1 cellular context compared by ENCODE assay signal in genomic region chr3:171286580-171287249, GRCh38.
TF ChIP-seq lines count a peak whose summit lies in the region.

No MANE protein-coding gene starts in this region.

TF ChIP-seq in GM12878, 131 proteins besides CTCF, POLR2A, EP300 and RAD21 (continued from another document and continues in another):
- TF ChIP-seq CUX1 (IDR thresholded peaks at IDR 0.05; ENCODE audit: insufficient replicate concordance, low read depth, low read length) (no peak), DPF2 (IDR thresholded peaks at IDR 0.05) (no peak), CREM (IDR thresholded peaks at IDR 0.05; ENCODE audit: low read depth) (0 out of 2 replicates have a peak, but pooled peaks have one; percentile 20), IRF5 (IDR thresholded peaks at IDR 0.05; ENCODE audit: borderline replicate concordance) (no peak), ATF2 (IDR thresholded peaks at IDR 0.05; ENCODE audit: low read length) (peak; percentile 73), HDAC2 (IDR thresholded peaks at IDR 0.05) (no peak), HCFC1 (IDR thresholded peaks at IDR 0.05; ENCODE audit: low read length) (no peak), CREB1 (IDR thresholded peaks at IDR 0.05; ENCODE audit: low read depth) (peak; percentile 49; the same call in 1 of the 2 replicates), FOXK2 (IDR thresholded peaks at IDR 0.05) (no peak), WRNIP1 (IDR thresholded peaks at IDR 0.05; ENCODE audit: borderline replicate concordance, low read depth, low read length) (no peak), TCF12 (IDR thresholded peaks at IDR 0.05; ENCODE audit: low read depth, low read length) (no peak), SPI1 (IDR thresholded peaks at IDR 0.05; ENCODE audit: borderline replicate concordance, insufficient read depth, low read depth, low read length) (no peak), HDAC6 (IDR thresholded peaks at IDR 0.05; ENCODE audit: unreplicated experiment) (no peak), BCLAF1 (IDR thresholded peaks at IDR 0.05) (no peak), RFX5 (IDR thresholded peaks at IDR 0.05; ENCODE audit: low read depth, low read length) (no peak), FOXM1 (IDR thresholded peaks at IDR 0.05; ENCODE audit: low read depth, low read length) (peak; percentile 77; the same call in 1 of the 2 replicates), IKZF1 (conservative IDR thresholded peaks at IDR 0.05) (no peak), ZBTB40 (IDR thresholded peaks at IDR 0.05; ENCODE audit: borderline replicate concordance) (no peak), ZNF592 (IDR thresholded peaks at IDR 0.05) (peak; percentile 74), E4F1 (IDR thresholded peaks at IDR 0.05; ENCODE audit: borderline replicate concordance, partially characterized antibody) (no peak), PML (IDR thresholded peaks at IDR 0.05; ENCODE audit: low read length) (peak; percentile 49; the same call in 1 of the 2 replicates), ZNF384 (IDR thresholded peaks at IDR 0.05; ENCODE audit: borderline replicate concordance, low read depth, low read length) (no peak), FOS (IDR thresholded peaks at IDR 0.05; ENCODE audit: borderline replicate concordance, extremely low read depth, insufficient read length) (no peak), MTA3 (IDR thresholded peaks at IDR 0.05; ENCODE audit: borderline replicate concordance, low read length) (peak; percentile 44; the same call in 1 of the 2 replicates), RB1 (IDR thresholded peaks at IDR 0.05; ENCODE audit: borderline replicate concordance) (no peak), BHLHE40 (IDR thresholded peaks at IDR 0.05; ENCODE audit: borderline replicate concordance in 1 of 2, low read depth in 2 of 2, low read length in 1 of 2) (no peak), SREBF1 (IDR thresholded peaks at IDR 0.05; ENCODE audit: low read length) (no peak), ZBED1 (IDR thresholded peaks at IDR 0.05; ENCODE audit: borderline replicate concordance) (no peak; the same call in 1 of the 2 replicates), CBX3 (IDR thresholded peaks at IDR 0.05; ENCODE audit: borderline replicate concordance, low read depth) (no peak), RELA (IDR thresholded peaks at IDR 0.05; ENCODE audit: borderline replicate concordance, partially characterized antibody) (peak; percentile 42), GATAD2B (conservative IDR thresholded peaks at IDR 0.05; ENCODE audit: low read depth) (no peak)
